ENCODE assay signal across 22 cellular contexts in genomic region chr14:73261520-73262426, GRCh38.
"Had no signal": no experiment of that assay in that cellular context is flagged by ENCODE, and none has a peak within 500 bp of the region (broad histone marks: within the 10 kb centered on the region; RNA-seq: fewer than 3 reads in every experiment).

No MANE protein-coding gene starts in this region.

- H3K4me3 ChIP-seq: colonic mucosa, pancreas, tibial artery had no signal

- H3K9me3 ChIP-seq: colonic mucosa, pancreas, tibial artery had no signal

- ATAC-seq: activated CD8-positive, alpha-beta T cell treated with anti-CD3 and anti-CD28 coated beads for 36 hours; activated naive CD8-positive, alpha-beta T cell treated with anti-CD3 and anti-CD28 coated beads, Interleukin-2, amount 50 U/mL, for 24 hours; foreskin keratinocyte; naive thymus-derived CD8-positive, alpha-beta T cell; pancreas; stimulated activated naive CD8-positive, alpha-beta T cell treated with anti-CD3 and anti-CD28 coated beads, Interleukin-15, Interleukin-2, amounts not matched to agents 100 U/mL and 50 U/mL, for 24 hours; T-cell had no signal

- H3K36me3 ChIP-seq: colonic mucosa, pancreas had no signal

- H3K27ac ChIP-seq: colonic mucosa, epithelial cell of prostate, foreskin keratinocyte, pancreas, tibial artery had no signal

- H3K4me1 ChIP-seq: colonic mucosa, foreskin keratinocyte, pancreas, tibial artery had no signal

- DNase-seq: activated B cell treated with CpG ODN at 0.5 μM for 24 hours; activated CD4-positive, alpha-beta T cell treated with anti-CD3 and anti-CD28 coated beads for 48 hours; activated CD8-positive, alpha-beta T cell treated with anti-CD3 and anti-CD28 coated beads for 36 hours; activated effector memory CD4-positive, alpha-beta T cell treated with Interleukin-2 at 50 U/mL for 16 hours; activated naive CD8-positive, alpha-beta T cell treated with anti-CD3 and anti-CD28 coated beads, Interleukin-2, amount 50 U/mL, for 24 hours; activated T-cell treated with anti-CD3 and anti-CD28 coated beads, Interleukin-2, amount 50 U/mL, for 1 hour; central memory CD4-positive, alpha-beta T cell; colonic mucosa; endodermal cell; foreskin keratinocyte; hippocampal formation; mesendoderm; pancreas; stimulated activated CD4-positive, alpha-beta T cell treated with anti-CD3 and anti-CD28 coated beads, Interleukin-12 subunit alpha, Interleukin-12 subunit beta, amount 100 ng/mL, for 4 hours; stimulated activated CD4-positive, alpha-beta T cell treated with anti-CD3 and anti-CD28 coated beads, Interleukin-1b, Interleukin-23, amount 100 ng/mL, for 48 hours; stimulated activated naive CD8-positive, alpha-beta T cell treated with anti-CD3 and anti-CD28 coated beads, Interleukin-15, Interleukin-2, amounts not matched to agents 100 U/mL and 50 U/mL, for 24 hours; T-cell; T-helper 9 cell; tibial artery had no signal

- H3K27me3 ChIP-seq: colonic mucosa, foreskin keratinocyte, pancreas, tibial artery had no signal

- FAIRE-seq: keratinocyte, pancreas had no signal
